ENCODE assay signal across 24 cellular contexts in the genomic region with DNA sequence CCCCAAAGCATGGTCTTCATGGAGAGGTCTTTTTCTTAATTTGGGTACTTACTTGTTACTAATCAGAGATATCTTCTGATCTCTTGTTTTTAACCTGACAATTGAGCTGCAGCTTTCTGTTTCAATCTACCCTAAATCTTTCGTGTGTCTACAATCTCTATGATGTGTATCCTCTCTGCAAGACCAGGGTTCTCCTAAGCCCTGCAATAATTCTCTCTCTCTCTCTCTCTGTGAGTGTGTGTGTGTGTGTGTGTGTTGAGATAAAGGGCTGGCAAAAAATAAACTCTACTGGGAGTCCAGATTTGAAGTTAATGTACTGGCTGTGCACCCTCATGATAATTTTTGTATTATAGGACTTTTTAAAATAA. TPM values are rescaled to one million over a fixed set of nuclear protein-coding genes. Genes with fewer than 3 reads are reported as not detected.
"Had no signal": no experiment of that assay in that cellular context is flagged by ENCODE, and none has a peak within 500 bp of the region (broad histone marks: within the 10 kb centered on the region; RNA-seq: fewer than 3 reads in every experiment).

No MANE protein-coding gene starts in this region.

- ATAC-seq: foreskin keratinocyte; left cardiac atrium; lower lobe of right lung; natural killer cell; sciatic nerve; stimulated activated memory B cell treated with anti-CD40 and anti-IgM and Interleukin-4, amounts not matched to agents 10 μg/mL and 1 μg/mL and 100 μg/mL, for 72 hours had no signal

- H3K27ac Mint-ChIP-seq: endodermal cell; memory B cell; mesothelial cell of epicardium; natural killer cell; stimulated activated memory B cell treated with anti-CD40 and anti-IgM and Interleukin-4, amounts not matched to agents 10 μg/mL and 1 μg/mL and 100 μg/mL, for 72 hours; stimulated activated naive CD8-positive, alpha-beta T cell treated with anti-CD3 and anti-CD28 coated beads, Interleukin-15, Interleukin-2, amounts not matched to agents 100 ng/mL and 50 ng/mL, for 24 hours had no signal

- H3K4me3 ChIP-seq: left ventricle myocardium inferior, lower lobe of right lung, spleen, tibial artery, upper lobe of left lung, uterus had no signal

- H3K36me3 ChIP-seq: left ventricle myocardium inferior, lower lobe of right lung, spleen, tibial artery, upper lobe of left lung, uterus had no signal

- H3K9me3 ChIP-seq: left ventricle myocardium inferior, lower lobe of right lung, tibial artery, upper lobe of left lung, uterus had no signal

- H3K4me1 ChIP-seq: foreskin keratinocyte, lower lobe of right lung, spleen, upper lobe of left lung, uterus had no signal

- H3K4me3 Mint-ChIP-seq: endodermal cell; memory B cell; mesothelial cell of epicardium; natural killer cell; neural crest cell; stimulated activated memory B cell treated with anti-CD40 and anti-IgM and Interleukin-4, amounts not matched to agents 10 μg/mL and 1 μg/mL and 100 μg/mL, for 72 hours; stimulated activated naive CD8-positive, alpha-beta T cell treated with anti-CD3 and anti-CD28 coated beads, Interleukin-15, Interleukin-2, amounts not matched to agents 100 ng/mL and 50 ng/mL, for 24 hours had no signal

- H3K36me3 Mint-ChIP-seq: memory B cell; mesothelial cell of epicardium; natural killer cell; stimulated activated memory B cell treated with anti-CD40 and anti-IgM and Interleukin-4, amounts not matched to agents 10 μg/mL and 1 μg/mL and 100 μg/mL, for 72 hours had no signal

- DNase-seq: effector CD4-positive, alpha-beta T cell; endodermal cell; erythroblast; foreskin keratinocyte; kidney; left cardiac atrium; left ventricle myocardium inferior; lower lobe of right lung; natural killer cell; posterior cingulate gyrus; spleen; stimulated activated CD4-positive, alpha-beta T cell treated with anti-CD3 and anti-CD28 coated beads, Interleukin-15, amount 100 ng/mL, for 24 hours; stimulated activated CD4-positive, alpha-beta T cell treated with anti-CD3 and anti-CD28 coated beads, Interleukin-1b, Interleukin-23, amount 100 ng/mL, for 48 hours; stimulated activated CD4-positive, alpha-beta T cell treated with anti-CD3 and anti-CD28 coated beads, Interleukin-4, amount 100 ng/mL, for 24 hours; tibial artery; upper lobe of left lung; uterus had no signal

- H3K27ac ChIP-seq: foreskin keratinocyte, left ventricle myocardium inferior, lower lobe of right lung, spleen, tibial artery, upper lobe of left lung, uterus had no signal

- H3K27me3 Mint-ChIP-seq: memory B cell; stimulated activated memory B cell treated with anti-CD40 and anti-IgM and Interleukin-4, amounts not matched to agents 10 μg/mL and 1 μg/mL and 100 μg/mL, for 72 hours; stimulated activated naive CD8-positive, alpha-beta T cell treated with anti-CD3 and anti-CD28 coated beads, Interleukin-15, Interleukin-2, amounts not matched to agents 100 ng/mL and 50 ng/mL, for 24 hours had no signal

- H3K4me1 Mint-ChIP-seq: memory B cell; mesothelial cell of epicardium; natural killer cell; neural crest cell; stimulated activated memory B cell treated with anti-CD40 and anti-IgM and Interleukin-4, amounts not matched to agents 10 μg/mL and 1 μg/mL and 100 μg/mL, for 72 hours had no signal

- H3K9me3 Mint-ChIP-seq: endodermal cell, neural crest cell had no signal

- FAIRE-seq: endothelial cell of umbilical vein, kidney had no signal

- H3K27me3 ChIP-seq: foreskin keratinocyte, spleen, tibial artery, upper lobe of left lung, uterus had no signal

RNA-seq across cellular contexts. Expression of a gene that starts 57.8 kb away (rescaled TPM):
- total RNA-seq: natural killer cell had no signal
